Comparison of ENCODE assay signal across 26 cellular contexts in the genomic region with DNA sequence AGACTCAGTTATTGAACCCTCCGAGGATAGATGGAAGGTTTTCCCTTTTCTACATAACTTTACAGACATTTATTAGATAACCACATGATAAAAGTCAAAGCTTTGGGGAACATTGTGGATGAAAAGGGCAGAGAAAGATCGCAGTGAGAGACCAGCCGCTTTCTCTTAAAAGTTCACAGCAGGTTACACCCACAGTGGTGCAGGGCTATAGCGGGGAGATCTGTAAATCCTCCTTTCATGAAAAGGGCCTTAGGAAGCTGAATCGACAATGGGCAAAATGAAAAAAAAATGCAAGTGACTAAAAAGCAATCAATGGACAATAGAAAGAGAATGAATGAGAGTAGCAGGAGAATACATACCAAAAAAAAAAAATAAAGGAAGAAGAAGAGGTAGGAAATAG.
"Had no signal": no experiment of that assay in that cellular context is flagged by ENCODE, and none has a peak within 500 bp of the region (broad histone marks: within the 10 kb centered on the region; RNA-seq: fewer than 3 reads in every experiment).

No MANE protein-coding gene starts in this region.

- H3K36me3 ChIP-seq: esophagus squamous epithelium, heart right ventricle, ovary, sigmoid colon, tibial artery had no signal

- DNase-seq: dermis blood vessel endothelial cell; effector memory CD8-positive, alpha-beta T cell; erythroblast; esophagus squamous epithelium; foreskin melanocyte; glutamatergic neuron; heart right ventricle; hippocampal formation; kidney; natural killer cell; occipital lobe; ovary; posterior cingulate gyrus; psoas muscle; right cardiac atrium; sigmoid colon; stimulated activated CD4-positive, alpha-beta T cell treated with anti-CD3 and anti-CD28 coated beads, Interleukin-2, amount 100 ng/mL, for 24 hours; stimulated activated CD4-positive, alpha-beta T cell treated with anti-CD3 and anti-CD28 coated beads, Interleukin-4, amount 100 ng/mL, for 24 hours; stimulated activated naive CD4-positive, alpha-beta T cell treated with Interleukin-2 at 50 U/mL for 16 hours; substantia nigra; testis; tibial artery had no signal

- H3K4me3 ChIP-seq: coronary artery, esophagus squamous epithelium, heart right ventricle, lung, ovary, psoas muscle, sigmoid colon, testis, tibial artery had no signal

- H3K27me3 ChIP-seq: esophagus squamous epithelium, heart right ventricle, ovary, sigmoid colon, testis, tibial artery had no signal

- H3K27ac ChIP-seq: coronary artery, esophagus squamous epithelium, heart right ventricle, ovary, psoas muscle, sigmoid colon, testis, tibial artery had no signal

- ATAC-seq: effector memory CD8-positive, alpha-beta T cell; heart right ventricle; left lobe of liver; natural killer cell; psoas muscle; right cardiac atrium; stimulated activated effector memory CD8-positive, alpha-beta T cell treated with anti-CD3 and anti-CD28 coated beads, Interleukin-12 subunit alpha, Interleukin-12 subunit beta, amount 100 ng/mL, for 72 hours had no signal

- H3K4me1 ChIP-seq: esophagus squamous epithelium, psoas muscle, sigmoid colon, testis, tibial artery had no signal

- H3K9me3 ChIP-seq: esophagus squamous epithelium, ovary, psoas muscle, sigmoid colon, testis, tibial artery had no signal
